Comparison of ENCODE assay signal across 35 cellular contexts in the genomic region with DNA sequence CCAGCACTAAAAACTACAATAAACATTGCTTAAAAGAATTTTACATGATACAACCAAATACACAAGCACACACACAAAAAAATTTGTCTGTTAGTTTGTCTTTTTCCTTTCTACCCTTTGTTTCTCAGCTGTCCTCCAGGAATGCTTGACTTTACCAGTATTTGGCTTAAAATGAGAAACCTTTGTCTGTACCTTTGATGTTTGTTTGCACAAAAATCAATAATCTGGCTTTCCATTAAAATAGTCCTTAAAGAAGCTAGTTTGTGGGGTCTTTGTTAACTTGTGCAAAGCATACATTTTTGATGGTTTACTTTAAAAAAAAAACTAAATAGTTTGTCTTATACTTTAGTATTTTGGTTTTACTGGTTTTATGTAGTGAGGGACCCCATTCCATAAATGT. TPM values are rescaled to one million over a fixed set of nuclear protein-coding genes. Genes with fewer than 3 reads are reported as not detected.
DNase-seq lines count a peak whose midpoint lies in the region; ATAC-seq and TF ChIP-seq lines count a peak whose summit lies in the region.
"Had no signal": no experiment of that assay in that cellular context is flagged by ENCODE, and none has a peak within 500 bp of the region (broad histone marks: within the 10 kb centered on the region; RNA-seq: fewer than 3 reads in every experiment).

No MANE protein-coding gene starts in this region.

- TF ChIP-seq CTCF in HFFc6 (IDR thresholded peaks at IDR 0.05) (no peak), VCaP (conservative IDR thresholded peaks at IDR 0.05) (no peak), hepatocyte (IDR thresholded peaks at IDR 0.05; ENCODE audit: poor library complexity) (no peak), progenitor cell of endocrine pancreas (IDR thresholded peaks at IDR 0.05; ENCODE audit: unreplicated experiment) (no peak), OCI-LY7 (conservative IDR thresholded peaks at IDR 0.05; ENCODE audit: low read length) (no peak)

- peaks cover 23% of the 10 kb centered on the region for H3K4me1 ChIP-seq in hepatocyte (ENCODE audit: insufficient read depth)
- H3K4me1 ChIP-seq in OCI-LY7 (ENCODE audit: insufficient read depth, low read length, poor library complexity, severe bottlenecking): no peaks in the 10 kb centered on the region
- H3K4me1 ChIP-seq: tibial nerve had no signal

- H3K36me3 Mint-ChIP-seq in HFFc6 (ENCODE audit: low read depth) (peaks cover 57% of the 10 kb centered on the region), progenitor cell of endocrine pancreas (ENCODE audit: insufficient read depth) (peaks cover 54% of the 10 kb centered on the region)

- no peak for ATAC-seq in GM18861 (IDR thresholded peaks at IDR 0.05; ENCODE audit: unreplicated experiment)
- ATAC-seq: activated CD8-positive, alpha-beta memory T cell treated with anti-CD3 and anti-CD28 coated beads, Interleukin-2, amount 10 ng/mL, durations not matched to agents 7 days and 5 days; activated T-cell treated with anti-CD3 and anti-CD28 coated beads, Interleukin-2, amount 50 U/mL, for 4 hours; GM12878; stimulated activated naive CD8-positive, alpha-beta T cell treated with anti-CD3 and anti-CD28 coated beads, Interleukin-15, amount 100 ng/mL, for 72 hours; T-cell; WTC11 had no signal

- H2AFZ ChIP-seq in hepatocyte: no peak overlapping the region
- no peak overlapping the region for H2AFZ ChIP-seq in OCI-LY7 (ENCODE audit: low read length)
- H2AFZ ChIP-seq: neural progenitor cell had no signal

- CTCF ChIA-PET in OCI-LY7 (lab: Charles Lee; ENCODE audit: unreplicated experiment): no interaction called here

- H3K9me3 Mint-ChIP-seq in HFFc6: no peaks in the 10 kb centered on the region
- H3K9me3 Mint-ChIP-seq in progenitor cell of endocrine pancreas (ENCODE audit: low read depth): peaks cover 24% of the 10 kb centered on the region
- H3K9me3 Mint-ChIP-seq: activated naive CD8-positive, alpha-beta T cell treated with anti-CD3 and anti-CD28 coated beads, Interleukin-2, amount 10 ng/mL, durations not matched to agents 7 days and 5 days; dendritic cell treated with granulocyte-macrophage colony-stimulating factor and Interleukin-4, amounts not matched to agents 40 ng/mL and 50 ng/mL, for 4 days; stimulated activated naive CD8-positive, alpha-beta T cell treated with anti-CD3 and anti-CD28 coated beads, Interleukin-15, amount 100 ng/mL, for 72 hours had no signal

- H3K4me3 Mint-ChIP-seq in HFFc6 (no peak overlapping the region), progenitor cell of endocrine pancreas (ENCODE audit: low read depth) (no peak overlapping the region)
- H3K4me3 Mint-ChIP-seq: activated CD8-positive, alpha-beta memory T cell treated with anti-CD3 and anti-CD28 coated beads, Interleukin-2, amount 10 ng/mL, durations not matched to agents 7 days and 5 days; activated naive CD8-positive, alpha-beta T cell treated with anti-CD3 and anti-CD28 coated beads, Interleukin-2, amount 10 ng/mL, durations not matched to agents 7 days and 5 days; activated T-cell treated with anti-CD3 and anti-CD28 coated beads, Interleukin-2, amount 50 U/mL, for 4 hours; dendritic cell treated with granulocyte-macrophage colony-stimulating factor and Interleukin-4, amounts not matched to agents 40 ng/mL and 50 ng/mL, for 4 days; memory B cell; neural progenitor cell; stimulated activated naive CD8-positive, alpha-beta T cell treated with anti-CD3 and anti-CD28 coated beads, Interleukin-15, amount 100 ng/mL, for 72 hours; T-cell; WTC11 had no signal

- POLR2A ChIA-PET in OCI-LY7 (lab: Charles Lee): no interaction called here

- H3K9me2 ChIP-seq in hepatocyte (replicated peaks; ENCODE audit: insufficient read depth) (no peaks in the 10 kb centered on the region), OCI-LY7 (ENCODE audit: insufficient read depth, low read length) (no peaks in the 10 kb centered on the region)

- BruUV-seq in OCI-LY7 (replicated peaks; lab: Mats Ljungman, UMichigan): no TSS peak

- no peak overlapping the region for H3K4me3 ChIP-seq in hepatocyte
- H3K4me3 ChIP-seq in OCI-LY7 (ENCODE audit: low read depth, low read length, poor library complexity, severe bottlenecking): no peak overlapping the region
- H3K4me3 ChIP-seq: GM12878, neural progenitor cell, right lobe of liver, tibial nerve had no signal

- no peaks in the 10 kb centered on the region for H4K20me1 ChIP-seq in hepatocyte (ENCODE audit: insufficient read depth, poor library complexity, severe bottlenecking)
- 0 out of 2 replicates have a peak, but pooled peaks cover 6% of the 10 kb centered on the region for H4K20me1 ChIP-seq in OCI-LY7 (ENCODE audit: insufficient read depth, low read length)

- H3K4me1 Mint-ChIP-seq in HFFc6 (ENCODE audit: low read depth) (peaks cover 45% of the 10 kb centered on the region), progenitor cell of endocrine pancreas (ENCODE audit: low read depth) (peaks cover 22% of the 10 kb centered on the region)
- H3K4me1 Mint-ChIP-seq: activated CD8-positive, alpha-beta memory T cell treated with anti-CD3 and anti-CD28 coated beads, Interleukin-2, amount 10 ng/mL, durations not matched to agents 7 days and 5 days; neural progenitor cell; stimulated activated naive CD8-positive, alpha-beta T cell treated with anti-CD3 and anti-CD28 coated beads, Interleukin-15, amount 100 ng/mL, for 72 hours; WTC11 had no signal

- H3K27me3 ChIP-seq in hepatocyte: no peaks in the 10 kb centered on the region
- H3K27me3 ChIP-seq: neural progenitor cell, right lobe of liver, tibial nerve had no signal

- H3K79me2 ChIP-seq in hepatocyte: peaks cover 54% of the 10 kb centered on the region
- H3K79me2 ChIP-seq in OCI-LY7 (ENCODE audit: insufficient read depth, low read depth, low read length): peaks cover 22% of the 10 kb centered on the region

- H3K36me3 ChIP-seq in hepatocyte (replicated peaks; ENCODE audit: insufficient read depth, low read depth): peaks cover 7% of the 10 kb centered on the region
- H3K36me3 ChIP-seq in OCI-LY7 (ENCODE audit: insufficient read depth, low read length): peaks cover 92% of the 10 kb centered on the region
- H3K36me3 ChIP-seq: neural progenitor cell had no signal

- H3K9me3 ChIP-seq in hepatocyte (ENCODE audit: low read depth): no peaks in the 10 kb centered on the region
- no peaks in the 10 kb centered on the region; the same call in 1 of the 2 replicates for H3K9me3 ChIP-seq in OCI-LY7 (ENCODE audit: low read length)
- H3K9me3 ChIP-seq: right lobe of liver, tibial nerve had no signal

- H3K27ac ChIP-seq in VCaP (peak overlapping the region; percentile 73), hepatocyte (peak overlapping the region; percentile 87), OCI-LY7 (ENCODE audit: low read depth, low read length, poor library complexity, severe bottlenecking) (no peak overlapping the region)
- H3K27ac ChIP-seq: HL-60, neural progenitor cell, right lobe of liver, tibial nerve had no signal

- DNase-seq in HFFc6: no peak
- DNase-seq in hepatocyte (ENCODE audit: low spot score): no peak
- DNase-seq in progenitor cell of endocrine pancreas (ENCODE audit: low spot score, unreplicated experiment): no peak
- no peak for DNase-seq in OCI-LY7 (ENCODE audit: low spot score)
- DNase-seq in NOMO-1 treated with dmso at 0.1 percent for 144 hours (lab: John Stamatoyannopoulos, UW; ENCODE audit: unreplicated experiment): no peak
- DNase-seq in DMS79 (lab: John Stamatoyannopoulos, UW): no peak
- DNase-seq: activated CD4-positive, alpha-beta T cell treated with anti-CD3 and anti-CD28 coated beads, Interleukin-2, amount 50 U/mL, for 1 hour; activated CD8-positive, alpha-beta memory T cell treated with anti-CD3 and anti-CD28 coated beads, Interleukin-2, amount 10 ng/mL, durations not matched to agents 7 days and 5 days; activated gamma-delta T cell treated with Interleukin-2 at 50 U/mL for 16 hours; activated naive CD8-positive, alpha-beta T cell treated with anti-CD3 and anti-CD28 coated beads, Interleukin-2, amount 10 ng/mL, durations not matched to agents 7 days and 5 days; activated T-cell treated with anti-CD3 and anti-CD28 coated beads, Interleukin-2, amount 50 U/mL, for 4 hours; aorta; caudate nucleus; DMS153; erythroblast; head of caudate nucleus; Kasumi-1; NCI-H1436; NCI-H2171; NCI-H82; right lobe of liver; RPMI8226; stimulated activated CD4-positive, alpha-beta T cell treated with anti-CD3 and anti-CD28 coated beads, Interleukin-12 subunit alpha, Interleukin-12 subunit beta, amount 100 ng/mL, for 4 hours; stimulated activated CD4-positive, alpha-beta T cell treated with anti-CD3 and anti-CD28 coated beads, Interleukin-2, amount 100 ng/mL, for 48 hours; stimulated activated naive CD8-positive, alpha-beta T cell treated with anti-CD3 and anti-CD28 coated beads, Interleukin-15, amount 100 ng/mL, for 72 hours; T-cell had no signal

- no peak overlapping the region for H3K4me2 ChIP-seq in hepatocyte
- no peak overlapping the region for H3K4me2 ChIP-seq in OCI-LY7 (ENCODE audit: low read length)
- H3K4me2 ChIP-seq: neural progenitor cell had no signal

- H3K27ac Mint-ChIP-seq in HFFc6: peak overlapping the region; percentile 53; the same call in 1 of the 2 replicates
- H3K27ac Mint-ChIP-seq in progenitor cell of endocrine pancreas: peak overlapping the region; percentile 56
- H3K27ac Mint-ChIP-seq: activated CD8-positive, alpha-beta memory T cell treated with anti-CD3 and anti-CD28 coated beads, Interleukin-2, amount 10 ng/mL, durations not matched to agents 7 days and 5 days; activated naive CD8-positive, alpha-beta T cell treated with anti-CD3 and anti-CD28 coated beads, Interleukin-2, amount 10 ng/mL, durations not matched to agents 7 days and 5 days; dendritic cell treated with granulocyte-macrophage colony-stimulating factor and Interleukin-4, amounts not matched to agents 40 ng/mL and 50 ng/mL, for 4 days; memory B cell; neural progenitor cell; T-cell; WTC11 had no signal

- intact Hi-C loops in OCI-LY7 (cut with micrococcal nuclease; ENCODE audit: unreplicated experiment): no loop called here

- H3K27me3 Mint-ChIP-seq in HFFc6 (ENCODE audit: insufficient read depth): no peaks in the 10 kb centered on the region
- no peaks in the 10 kb centered on the region for H3K27me3 Mint-ChIP-seq in progenitor cell of endocrine pancreas
- H3K27me3 Mint-ChIP-seq: activated CD8-positive, alpha-beta memory T cell treated with anti-CD3 and anti-CD28 coated beads, Interleukin-2, amount 10 ng/mL, durations not matched to agents 7 days and 5 days; activated naive CD8-positive, alpha-beta T cell treated with anti-CD3 and anti-CD28 coated beads, Interleukin-2, amount 10 ng/mL, durations not matched to agents 7 days and 5 days; dendritic cell treated with granulocyte-macrophage colony-stimulating factor and Interleukin-4, amounts not matched to agents 40 ng/mL and 50 ng/mL, for 4 days; memory B cell; stimulated activated naive CD8-positive, alpha-beta T cell treated with anti-CD3 and anti-CD28 coated beads, Interleukin-15, amount 100 ng/mL, for 72 hours; T-cell had no signal

RNA-seq across cellular contexts. Expression of gene RPRD1B, which starts 49.3 kb away (rescaled TPM):
- 10 to 100 TPM; 15.9 to 20.2 (median 19.2) TPM for total RNA-seq in HFFc6 (2021; fragmentation: NEBNext Ultra II Directional; extraction: Animal tissue kit (Norgen Biotek cat#: 25700))
- 26.8 and 28.0 TPM in 2 replicates for total RNA-seq in hepatocyte
- 16.5 and 18.5 TPM in 2 replicates for polyA plus RNA-seq in hepatocyte
- 31.7 and 37.4 TPM in 2 replicates for total RNA-seq in progenitor cell of endocrine pancreas
- 45.6 and 52.3 TPM in 2 replicates for total RNA-seq in OCI-LY7 (2014; rRNA removed; shearing (Covaris generic))
- total RNA-seq in OCI-LY7 (2022): 67.3 and 67.9 TPM in 2 replicates

RNA-seq across cellular contexts. Expression of gene TTI1, which starts 49.6 kb away (rescaled TPM):
- 10 to 100 TPM; 11.8 to 17.9 (median 14.1) TPM for total RNA-seq in HFFc6 (2021; fragmentation: NEBNext Ultra II Directional; extraction: Animal tissue kit (Norgen Biotek cat#: 25700))
- total RNA-seq in hepatocyte (15.1 and 15.7 TPM in 2 replicates), progenitor cell of endocrine pancreas (45.8 and 51.9 TPM in 2 replicates), OCI-LY7 (2022) (26.5 and 28.7 TPM in 2 replicates)
- 12.6 and 15.1 TPM in 2 replicates for polyA plus RNA-seq in hepatocyte
- 20.2 and 22.4 TPM in 2 replicates for total RNA-seq in OCI-LY7 (2014; rRNA removed; shearing (Covaris generic))
